In the genomic region with DNA sequence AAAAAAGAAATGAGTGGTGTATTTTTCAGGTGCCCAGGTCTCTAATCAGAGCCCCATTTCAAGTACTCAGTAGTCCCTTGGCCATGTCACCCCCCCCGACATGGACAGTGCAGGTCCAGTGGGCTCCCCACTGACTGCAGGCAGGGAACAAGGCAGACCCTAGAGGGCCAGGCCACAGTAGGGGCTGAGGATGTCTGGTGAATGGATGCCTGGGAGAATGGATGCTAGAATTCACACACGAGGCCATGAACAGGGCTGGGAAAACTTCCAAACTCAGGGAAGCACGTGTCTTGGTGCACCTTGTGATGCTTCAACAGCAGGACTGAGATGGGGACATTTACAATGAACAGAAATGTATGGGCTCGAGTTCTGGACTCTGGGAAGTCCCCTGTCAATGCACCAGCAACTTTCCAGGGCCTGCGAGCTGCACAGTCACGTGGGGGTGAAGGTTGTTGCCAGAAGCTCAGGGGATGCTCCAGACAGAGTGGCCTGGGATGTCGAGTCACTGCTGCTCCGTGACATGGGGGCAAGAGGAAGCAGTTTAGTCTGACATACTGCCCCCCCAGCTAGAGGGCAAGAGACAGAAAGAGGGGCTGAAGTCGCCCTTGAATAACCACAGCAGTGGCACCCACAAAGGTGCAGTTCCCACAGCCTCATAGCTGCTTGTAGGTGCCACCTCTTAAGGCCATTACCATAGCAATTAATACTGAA, we compare ENCODE assay signal across 1 cellular context.
TF ChIP-seq lines count a peak whose summit lies in the region.

No MANE protein-coding gene starts in this region.

TF ChIP-seq in GM12878, 131 proteins besides CTCF, POLR2A, EP300 and RAD21 (continues in another document):
- TF ChIP-seq POLR2AphosphoS5 (IDR thresholded peaks at IDR 0.05; ENCODE audit: low read length): no peak
- no peak for TF ChIP-seq TBL1XR1 (IDR thresholded peaks at IDR 0.05; ENCODE audit: low read depth, low read length)
- peak; percentile 42 for TF ChIP-seq NBN (IDR thresholded peaks at IDR 0.05)
- no peak for TF ChIP-seq ETV6 (conservative IDR thresholded peaks at IDR 0.05 in 1 of 2, IDR thresholded peaks at IDR 0.05 in 1 of 2; ENCODE audit: borderline replicate concordance in 1 of 2, low read depth in 1 of 2)
- TF ChIP-seq BHLHE40 (IDR thresholded peaks at IDR 0.05; ENCODE audit: borderline replicate concordance in 1 of 2, low read depth in 2 of 2, low read length in 1 of 2): peak in 1 of 2 experiments; percentile 83; a peak in 2 of 4 replicates
- no peak for TF ChIP-seq MYB (IDR thresholded peaks at IDR 0.05; ENCODE audit: borderline replicate concordance, low read depth, low read length)
- no peak for TF ChIP-seq GABPA (IDR thresholded peaks at IDR 0.05; ENCODE audit: low read depth)
- TF ChIP-seq PAX8 (IDR thresholded peaks at IDR 0.05): no peak
- no peak for TF ChIP-seq YY1 (IDR thresholded peaks at IDR 0.05; ENCODE audit: low read depth, low read length)
- no peak for TF ChIP-seq MTA2 (IDR thresholded peaks at IDR 0.05; ENCODE audit: low read depth)
- no peak for TF ChIP-seq POU2F2 (IDR thresholded peaks at IDR 0.05; ENCODE audit: borderline replicate concordance, low read depth, low read length)
- TF ChIP-seq, protein P1, sequence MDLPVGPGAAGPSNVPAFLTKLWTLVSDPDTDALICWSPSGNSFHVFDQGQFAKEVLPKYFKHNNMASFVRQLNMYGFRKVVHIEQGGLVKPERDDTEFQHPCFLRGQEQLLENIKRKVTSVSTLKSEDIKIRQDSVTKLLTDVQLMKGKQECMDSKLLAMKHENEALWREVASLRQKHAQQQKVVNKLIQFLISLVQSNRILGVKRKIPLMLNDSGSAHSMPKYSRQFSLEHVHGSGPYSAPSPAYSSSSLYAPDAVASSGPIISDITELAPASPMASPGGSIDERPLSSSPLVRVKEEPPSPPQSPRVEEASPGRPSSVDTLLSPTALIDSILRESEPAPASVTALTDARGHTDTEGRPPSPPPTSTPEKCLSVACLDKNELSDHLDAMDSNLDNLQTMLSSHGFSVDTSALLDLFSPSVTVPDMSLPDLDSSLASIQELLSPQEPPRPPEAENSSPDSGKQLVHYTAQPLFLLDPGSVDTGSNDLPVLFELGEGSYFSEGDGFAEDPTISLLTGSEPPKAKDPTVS (IDR thresholded peaks at IDR 0.05; ENCODE audit: low read depth, low read length): no peak
- TF ChIP-seq MTA3 (IDR thresholded peaks at IDR 0.05; ENCODE audit: borderline replicate concordance, low read length): no peak
- TF ChIP-seq SRF (IDR thresholded peaks at IDR 0.05; ENCODE audit: low read depth in 2 of 2, low read length in 2 of 2): no peak
- TF ChIP-seq ZBED1 (IDR thresholded peaks at IDR 0.05; ENCODE audit: borderline replicate concordance): no peak
- TF ChIP-seq NR2C2 (IDR thresholded peaks at IDR 0.05; ENCODE audit: borderline replicate concordance, control insufficient read depth, insufficient read length, low read depth): no peak
- TF ChIP-seq, protein P2, sequence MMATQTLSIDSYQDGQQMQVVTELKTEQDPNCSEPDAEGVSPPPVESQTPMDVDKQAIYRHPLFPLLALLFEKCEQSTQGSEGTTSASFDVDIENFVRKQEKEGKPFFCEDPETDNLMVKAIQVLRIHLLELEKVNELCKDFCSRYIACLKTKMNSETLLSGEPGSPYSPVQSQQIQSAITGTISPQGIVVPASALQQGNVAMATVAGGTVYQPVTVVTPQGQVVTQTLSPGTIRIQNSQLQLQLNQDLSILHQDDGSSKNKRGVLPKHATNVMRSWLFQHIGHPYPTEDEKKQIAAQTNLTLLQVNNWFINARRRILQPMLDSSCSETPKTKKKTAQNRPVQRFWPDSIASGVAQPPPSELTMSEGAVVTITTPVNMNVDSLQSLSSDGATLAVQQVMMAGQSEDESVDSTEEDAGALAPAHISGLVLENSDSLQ (IDR thresholded peaks at IDR 0.05): no peak
- TF ChIP-seq SPI1 (IDR thresholded peaks at IDR 0.05; ENCODE audit: borderline replicate concordance, insufficient read depth, low read depth, low read length): no peak
- TF ChIP-seq IKZF1 (conservative IDR thresholded peaks at IDR 0.05): peak; percentile 40; the same call in 1 of the 2 replicates
- 0 out of 2 replicates have a peak, but pooled peaks have one; percentile 9 for TF ChIP-seq POLR2AphosphoS2 (IDR thresholded peaks at IDR 0.05; ENCODE audit: low read depth, low read length)
- no peak for TF ChIP-seq EZH2 (IDR thresholded peaks at IDR 0.05; ENCODE audit: borderline replicate concordance, control insufficient read depth, low read depth, low read length)
- TF ChIP-seq ZBTB4 (CRISPR knock-in tag; IDR thresholded peaks at IDR 0.05): no peak
- TF ChIP-seq CBX5 (IDR thresholded peaks at IDR 0.05; ENCODE audit: low read depth): no peak
- peak; percentile 32; the same call in 1 of the 2 replicates for TF ChIP-seq USF2 (IDR thresholded peaks at IDR 0.05; ENCODE audit: borderline replicate concordance, low read depth, low read length)
- TF ChIP-seq RELB (IDR thresholded peaks at IDR 0.05; ENCODE audit: low read depth): peak; percentile 42; the same call in 1 of the 2 replicates
- no peak for TF ChIP-seq EGR1 (IDR thresholded peaks at IDR 0.05; ENCODE audit: borderline replicate concordance in 1 of 2, low read depth in 2 of 2, low read length in 2 of 2)
- no peak for TF ChIP-seq RB1 (IDR thresholded peaks at IDR 0.05; ENCODE audit: borderline replicate concordance)
- TF ChIP-seq EED (IDR thresholded peaks at IDR 0.05; ENCODE audit: low read depth): peak; percentile 44; the same call in 1 of the 2 replicates
- TF ChIP-seq SIN3A (IDR thresholded peaks at IDR 0.05; ENCODE audit: low read depth, low read length): no peak
- TF ChIP-seq STAT1 (conservative IDR thresholded peaks at IDR 0.05): no peak
- TF ChIP-seq USF1 (IDR thresholded peaks at IDR 0.05; ENCODE audit: borderline replicate concordance, extremely low read length, insufficient read depth, low read depth, low read length): peak; percentile 68
- peak; percentile 57; the same call in 1 of the 2 replicates for TF ChIP-seq HDGF (IDR thresholded peaks at IDR 0.05)
- TF ChIP-seq MEF2A (IDR thresholded peaks at IDR 0.05; ENCODE audit: insufficient read depth, low read depth, low read length): no peak
- TF ChIP-seq CHD1 (IDR thresholded peaks at IDR 0.05; ENCODE audit: low read depth, low read length): no peak
- TF ChIP-seq ESRRA (IDR thresholded peaks at IDR 0.05; ENCODE audit: low read length): no peak
- no peak for TF ChIP-seq SUPT20H (IDR thresholded peaks at IDR 0.05; ENCODE audit: borderline replicate concordance, control insufficient read depth, low read depth, low read length)
- TF ChIP-seq IKZF2 (IDR thresholded peaks at IDR 0.05): peak in 1 of 2 experiments; percentile 25; a peak in 1 of 4 replicates
- TF ChIP-seq ATF7 (IDR thresholded peaks at IDR 0.05; ENCODE audit: low read depth): no peak
- TF ChIP-seq LARP7 (IDR thresholded peaks at IDR 0.05): no peak
- TF ChIP-seq RUNX3 (IDR thresholded peaks at IDR 0.05; ENCODE audit: low read length): no peak
- TF ChIP-seq SUZ12 (IDR thresholded peaks at IDR 0.05; ENCODE audit: unreplicated experiment): no peak
- no peak for TF ChIP-seq CEBPB (IDR thresholded peaks at IDR 0.05; ENCODE audit: borderline replicate concordance in 1 of 2, low read depth in 2 of 2, low read length in 2 of 2)
- TF ChIP-seq ZNF274 (IDR thresholded peaks at IDR 0.05; ENCODE audit: insufficient read depth, insufficient read length): no peak
- TF ChIP-seq RAD51 (IDR thresholded peaks at IDR 0.05): peak; percentile 91
- no peak for TF ChIP-seq YBX1 (IDR thresholded peaks at IDR 0.05)
- no peak for TF ChIP-seq CBFB (IDR thresholded peaks at IDR 0.05; ENCODE audit: low read depth)
- no peak for TF ChIP-seq PML (IDR thresholded peaks at IDR 0.05; ENCODE audit: low read length)
- TF ChIP-seq, protein P3, sequence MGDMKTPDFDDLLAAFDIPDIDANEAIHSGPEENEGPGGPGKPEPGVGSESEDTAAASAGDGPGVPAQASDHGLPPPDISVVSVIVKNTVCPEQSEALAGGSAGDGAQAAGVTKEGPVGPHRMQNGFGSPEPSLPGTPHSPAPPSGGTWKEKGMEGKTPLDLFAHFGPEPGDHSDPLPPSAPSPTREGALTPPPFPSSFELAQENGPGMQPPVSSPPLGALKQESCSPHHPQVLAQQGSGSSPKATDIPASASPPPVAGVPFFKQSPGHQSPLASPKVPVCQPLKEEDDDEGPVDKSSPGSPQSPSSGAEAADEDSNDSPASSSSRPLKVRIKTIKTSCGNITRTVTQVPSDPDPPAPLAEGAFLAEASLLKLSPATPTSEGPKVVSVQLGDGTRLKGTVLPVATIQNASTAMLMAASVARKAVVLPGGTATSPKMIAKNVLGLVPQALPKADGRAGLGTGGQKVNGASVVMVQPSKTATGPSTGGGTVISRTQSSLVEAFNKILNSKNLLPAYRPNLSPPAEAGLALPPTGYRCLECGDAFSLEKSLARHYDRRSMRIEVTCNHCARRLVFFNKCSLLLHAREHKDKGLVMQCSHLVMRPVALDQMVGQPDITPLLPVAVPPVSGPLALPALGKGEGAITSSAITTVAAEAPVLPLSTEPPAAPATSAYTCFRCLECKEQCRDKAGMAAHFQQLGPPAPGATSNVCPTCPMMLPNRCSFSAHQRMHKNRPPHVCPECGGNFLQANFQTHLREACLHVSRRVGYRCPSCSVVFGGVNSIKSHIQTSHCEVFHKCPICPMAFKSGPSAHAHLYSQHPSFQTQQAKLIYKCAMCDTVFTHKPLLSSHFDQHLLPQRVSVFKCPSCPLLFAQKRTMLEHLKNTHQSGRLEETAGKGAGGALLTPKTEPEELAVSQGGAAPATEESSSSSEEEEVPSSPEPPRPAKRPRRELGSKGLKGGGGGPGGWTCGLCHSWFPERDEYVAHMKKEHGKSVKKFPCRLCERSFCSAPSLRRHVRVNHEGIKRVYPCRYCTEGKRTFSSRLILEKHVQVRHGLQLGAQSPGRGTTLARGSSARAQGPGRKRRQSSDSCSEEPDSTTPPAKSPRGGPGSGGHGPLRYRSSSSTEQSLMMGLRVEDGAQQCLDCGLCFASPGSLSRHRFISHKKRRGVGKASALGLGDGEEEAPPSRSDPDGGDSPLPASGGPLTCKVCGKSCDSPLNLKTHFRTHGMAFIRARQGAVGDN (IDR thresholded peaks at IDR 0.05): peak; percentile 73
